Comparison of ENCODE assay signal across 1 cellular context in genomic region chr2:16215892-16216554, GRCh38.
TF ChIP-seq lines count a peak whose summit lies in the region.

No MANE protein-coding gene starts in this region.

TF ChIP-seq in GM23338, 12 proteins besides CTCF, POLR2A, EP300 and RAD21 (continued from another document):
- no peak for TF ChIP-seq ZNF462 (CRISPR knock-in tag; IDR thresholded peaks at IDR 0.05)
